Comparison of ENCODE assay signal across 9 cellular contexts in genomic region chr12:67517181-67517887, GRCh38.
DNase-seq lines count a peak whose midpoint lies in the region; ATAC-seq, FAIRE-seq and TF ChIP-seq lines count a peak whose summit lies in the region.
"Had no signal": no experiment of that assay in that cellular context is flagged by ENCODE, and none has a peak within 500 bp of the region (broad histone marks: within the 10 kb centered on the region; RNA-seq: fewer than 3 reads in every experiment).

No MANE protein-coding gene starts in this region.

- H3K4me3 ChIP-seq in fibroblast of mammary gland (ENCODE audit: control insufficient read depth, low read depth, low read length): no peak overlapping the region
- peak overlapping the region; percentile 47 for H3K4me3 ChIP-seq in thoracic aorta

- no peaks in the 10 kb centered on the region for H3K9me3 ChIP-seq in thoracic aorta

- no peak for ATAC-seq in thoracic aorta (ENCODE audit: insufficient number of reproducible peaks, low FRiP score, low read depth)
- no peak for ATAC-seq in GM18868 (IDR thresholded peaks at IDR 0.05; ENCODE audit: unreplicated experiment)

- no peak for TF ChIP-seq RAD21 in Ishikawa (IDR thresholded peaks at IDR 0.05; ENCODE audit: low read depth)

- DNase-seq in RCC 7860 (ENCODE audit: low spot score) (peak; percentile 8), fibroblast of mammary gland (ENCODE audit: low read depth) (peak; percentile 67), thoracic aorta (ENCODE audit: low spot score) (no peak), GM10266 (ENCODE audit: extremely low spot score) (no peak)
- DNase-seq in stimulated activated CD4-positive, alpha-beta T cell treated with anti-CD3 and anti-CD28 coated beads, Interleukin-4, amount 100 ng/mL, for 1 hour: no peak
- DNase-seq: activated effector memory CD4-positive, alpha-beta T cell treated with anti-CD3 and anti-CD28 coated beads, Interleukin-2, amount 50 U/mL, for 16 hours had no signal

- TF ChIP-seq EP300 in Ishikawa (IDR thresholded peaks at IDR 0.05; ENCODE audit: borderline replicate concordance): peak; percentile 66; the same call in 1 of the 2 replicates

- TF ChIP-seq CTCF in fibroblast of mammary gland (conservative IDR thresholded peaks at IDR 0.05; ENCODE audit: control insufficient read depth, insufficient read depth, low read depth, low read length) (no peak), thoracic aorta (IDR thresholded peaks at IDR 0.05) (no peak), GM10266 (IDR thresholded peaks at IDR 0.05; ENCODE audit: control insufficient read depth, insufficient read depth, low read depth, missing control alignments) (no peak)

- H3K36me3 ChIP-seq in thoracic aorta: no peaks in the 10 kb centered on the region

- H3K27me3 ChIP-seq in thoracic aorta (replicated peaks; ENCODE audit: insufficient read depth): no peaks in the 10 kb centered on the region

- H3K27ac ChIP-seq in thoracic aorta: peak overlapping the region; percentile 54 to 66

- FAIRE-seq in RCC 7860 (lab: Jason Lieb, UNC): no peak
- FAIRE-seq: endothelial cell of umbilical vein had no signal

- H3K4me1 ChIP-seq in thoracic aorta (ENCODE audit: control insufficient read depth in 1 of 2, low read depth in 2 of 2): peaks cover 2 to 30% of the 10 kb centered on the region in 2 donors

TF ChIP-seq in Ishikawa, 13 proteins besides CTCF, POLR2A, EP300 and RAD21:
- TF ChIP-seq ZBTB7A (IDR thresholded peaks at IDR 0.05; ENCODE audit: low read depth) (no peak), USF1 (IDR thresholded peaks at IDR 0.05) (no peak), NFIC (IDR thresholded peaks at IDR 0.05) (peak; percentile 84), CEBPB (IDR thresholded peaks at IDR 0.05) (peak; percentile 49; the same call in 1 of the 2 replicates), TEAD4 (IDR thresholded peaks at IDR 0.05) (peak; percentile 19; the same call in 1 of the 2 replicates), REST (IDR thresholded peaks at IDR 0.05; ENCODE audit: low read depth) (no peak), CREB1 (IDR thresholded peaks at IDR 0.05; ENCODE audit: low read depth) (no peak), TAF1 (IDR thresholded peaks at IDR 0.05; ENCODE audit: low read depth) (no peak), MAX (IDR thresholded peaks at IDR 0.05) (no peak), YY1 (IDR thresholded peaks at IDR 0.05; ENCODE audit: low read depth) (no peak), TCF12 (IDR thresholded peaks at IDR 0.05; ENCODE audit: low read depth) (0 out of 2 replicates have a peak, but pooled peaks have one; percentile 53), FOXM1 (IDR thresholded peaks at IDR 0.05; ENCODE audit: borderline replicate concordance, low read depth) (no peak), EGR1 (IDR thresholded peaks at IDR 0.05) (no peak)

Comparison
In these comparisons a context has a peak if more than half of its experiments do, and no peak if none do; other contexts are left out.
1. DNase-seq: peak in RCC 7860 (single experiment) and fibroblast of mammary gland (single experiment); none in thoracic aorta (single experiment), stimulated activated CD4-positive, alpha-beta T cell treated with anti-CD3 and anti-CD28 coated beads, Interleukin-4, amount 100 ng/mL, for 1 hour (single experiment) and GM10266 (single experiment).